In genomic region chr21:31339736-31340135, GRCh38 we compare ENCODE assay signal across 1 cellular context.
TF ChIP-seq lines count a peak whose summit lies in the region.

No MANE protein-coding gene starts in this region.

TF ChIP-seq in IMR-90, 13 proteins besides CTCF, POLR2A, EP300 and RAD21 (continued from another document):
- TF ChIP-seq MXI1 (IDR thresholded peaks at IDR 0.05; ENCODE audit: borderline replicate concordance, low read depth, low read length) = no peak
